In genomic region chr7:6251653-6252052, GRCh38 we compare ENCODE assay signal across 1 cellular context.
TF ChIP-seq lines count a peak whose summit lies in the region.

No MANE protein-coding gene starts in this region.

TF ChIP-seq in endothelial cell of umbilical vein, 7 proteins besides CTCF, POLR2A, EP300 and RAD21:
- TF ChIP-seq MYC (IDR thresholded peaks at IDR 0.05; ENCODE audit: low read depth, low read length) (no peak), EZH2 (IDR thresholded peaks at IDR 0.05; ENCODE audit: borderline replicate concordance, low read depth, low read length, severe bottlenecking) (no peak), FOS (IDR thresholded peaks at IDR 0.05; ENCODE audit: borderline replicate concordance, insufficient read depth, low read length) (no peak)
TF ChIP-seq in endothelial cell of umbilical vein: peak in this region for 0.
